Comparison of ENCODE assay signal across 26 cellular contexts in genomic region chr2:124668161-124668560, GRCh38.
"Had no signal": no experiment of that assay in that cellular context is flagged by ENCODE, and none has a peak within 500 bp of the region (broad histone marks: within the 10 kb centered on the region; RNA-seq: fewer than 3 reads in every experiment).

No MANE protein-coding gene starts in this region.

- DNase-seq: activated CD4-positive, alpha-beta memory T cell treated with anti-CD3 and anti-CD28 coated beads for 36 hours; activated CD4-positive, alpha-beta T cell treated with anti-CD3 and anti-CD28 coated beads for 48 hours; activated CD4-positive, CD25-positive, alpha-beta regulatory T cell; activated effector memory CD4-positive, alpha-beta T cell treated with Interleukin-2 at 50 U/mL for 16 hours; activated naive CD4-positive, alpha-beta T cell treated with anti-CD3 and anti-CD28 coated beads for 36 hours; activated naive CD8-positive, alpha-beta T cell treated with anti-CD3 and anti-CD28 coated beads, Interleukin-2, amount 10 ng/mL, durations not matched to agents 7 days and 5 days; activated T-cell treated with anti-CD3 and anti-CD28 coated beads, Interleukin-2, amount 50 U/mL, for 72 hours; amniotic stem cell; body of pancreas; cortex of kidney; foreskin keratinocyte; immature natural killer cell; kidney glomerular epithelial cell; left ventricle myocardium inferior; naive thymus-derived CD8-positive, alpha-beta T cell; spleen; stimulated activated CD4-positive, alpha-beta T cell treated with anti-CD3 and anti-CD28 coated beads, Interleukin-4, amount 100 ng/mL, for 1 hour; stimulated activated naive CD4-positive, alpha-beta T cell treated with Interleukin-2 at 50 U/mL for 16 hours; T1000; upper lobe of left lung had no signal

- H3K79me2 ChIP-seq: hepatocyte had no signal

- H3K4me1 Mint-ChIP-seq: activated naive CD8-positive, alpha-beta T cell treated with anti-CD3 and anti-CD28 coated beads, Interleukin-2, amount 10 ng/mL, durations not matched to agents 7 days and 5 days; immature natural killer cell; naive thymus-derived CD8-positive, alpha-beta T cell had no signal

- H3K4me1 ChIP-seq: body of pancreas, foreskin keratinocyte, spleen, upper lobe of left lung had no signal

- H3K27me3 Mint-ChIP-seq: activated CD4-positive, alpha-beta memory T cell treated with anti-CD3 and anti-CD28 coated beads for 36 hours; activated naive CD8-positive, alpha-beta T cell treated with anti-CD3 and anti-CD28 coated beads, Interleukin-2, amount 10 ng/mL, durations not matched to agents 7 days and 5 days; naive thymus-derived CD8-positive, alpha-beta T cell had no signal

- H3K9me3 ChIP-seq: body of pancreas, left ventricle myocardium inferior, upper lobe of left lung had no signal

- H3K27me3 ChIP-seq: body of pancreas, cardiac muscle cell, foreskin keratinocyte, hepatocyte, neural progenitor cell, spleen, upper lobe of left lung had no signal

- H3K4me3 Mint-ChIP-seq: activated CD4-positive, alpha-beta memory T cell treated with anti-CD3 and anti-CD28 coated beads for 36 hours; activated naive CD4-positive, alpha-beta T cell treated with anti-CD3 and anti-CD28 coated beads for 36 hours; activated naive CD8-positive, alpha-beta T cell treated with anti-CD3 and anti-CD28 coated beads, Interleukin-2, amount 10 ng/mL, durations not matched to agents 7 days and 5 days; activated T-cell treated with anti-CD3 and anti-CD28 coated beads, Interleukin-2, amount 50 U/mL, for 72 hours; immature natural killer cell; mesothelial cell of epicardium; naive thymus-derived CD8-positive, alpha-beta T cell; neural progenitor cell; T-helper 1 cell treated with Interleukin-12 subunit alpha and Interleukin-12 subunit beta and Interleukin-4 antibody, amounts not matched to agents 30 μg/mL and 1 μg/mL, for 36 hours had no signal

- H3K9me3 Mint-ChIP-seq: mesothelial cell of epicardium, neural progenitor cell had no signal

- H3K27ac Mint-ChIP-seq: activated CD4-positive, alpha-beta memory T cell treated with anti-CD3 and anti-CD28 coated beads for 36 hours; activated naive CD4-positive, alpha-beta T cell treated with anti-CD3 and anti-CD28 coated beads for 36 hours; activated naive CD8-positive, alpha-beta T cell treated with anti-CD3 and anti-CD28 coated beads, Interleukin-2, amount 10 ng/mL, durations not matched to agents 7 days and 5 days; activated T-cell treated with anti-CD3 and anti-CD28 coated beads, Interleukin-2, amount 50 U/mL, for 72 hours; immature natural killer cell; mesothelial cell of epicardium; naive thymus-derived CD8-positive, alpha-beta T cell; neural progenitor cell; T-helper 1 cell treated with Interleukin-12 subunit alpha and Interleukin-12 subunit beta and Interleukin-4 antibody, amounts not matched to agents 30 μg/mL and 1 μg/mL, for 36 hours had no signal

- H2AFZ ChIP-seq: hepatocyte, neural progenitor cell had no signal

- H3K4me2 ChIP-seq: hepatocyte, neural progenitor cell had no signal

- H3K27ac ChIP-seq: body of pancreas, cardiac muscle cell, epithelial cell of prostate, foreskin keratinocyte, hepatocyte, left ventricle myocardium inferior, neural progenitor cell, spleen, upper lobe of left lung had no signal

- H3K9ac ChIP-seq: neural progenitor cell had no signal

- H3K36me3 ChIP-seq: cardiac muscle cell, left ventricle myocardium inferior, neural progenitor cell, spleen, upper lobe of left lung had no signal

- H3K4me3 ChIP-seq: body of pancreas, cardiac muscle cell, hepatocyte, left ventricle myocardium inferior, neural progenitor cell, spleen, upper lobe of left lung had no signal

- ATAC-seq: activated T-cell treated with anti-CD3 and anti-CD28 coated beads, Interleukin-2, amount 50 U/mL, for 72 hours; body of pancreas; foreskin keratinocyte; naive thymus-derived CD8-positive, alpha-beta T cell had no signal

- H3K36me3 Mint-ChIP-seq: activated CD4-positive, alpha-beta memory T cell treated with anti-CD3 and anti-CD28 coated beads for 36 hours; activated naive CD8-positive, alpha-beta T cell treated with anti-CD3 and anti-CD28 coated beads, Interleukin-2, amount 10 ng/mL, durations not matched to agents 7 days and 5 days; immature natural killer cell; mesothelial cell of epicardium; naive thymus-derived CD8-positive, alpha-beta T cell; neural progenitor cell had no signal
